In genomic region chr12:58509116-58509885, GRCh38 we compare ENCODE assay signal across 17 cellular contexts.
A peak's percentile ranks its signal among the peaks of the same experiment; 100 is the strongest.
DNase-seq lines count a peak whose midpoint lies in the region; ATAC-seq and TF ChIP-seq lines count a peak whose summit lies in the region.
"Had no signal": no experiment of that assay in that cellular context is flagged by ENCODE, and none has a peak within 500 bp of the region (broad histone marks: within the 10 kb centered on the region; RNA-seq: fewer than 3 reads in every experiment).

No MANE protein-coding gene starts in this region.

- no peak overlapping the region for H2AFZ ChIP-seq in SK-N-SH (ENCODE audit: low read depth)
- peak overlapping the region; percentile 50 for H2AFZ ChIP-seq in smooth muscle cell (ENCODE audit: low read depth)

- no peaks in the 10 kb centered on the region for H3K36me3 ChIP-seq in breast epithelium
- H3K36me3 ChIP-seq in SK-N-SH (replicated peaks in 1 of 2; ENCODE audit: control insufficient read depth in 1 of 2, insufficient read depth in 2 of 2, low read length in 1 of 2), result no peaks in the 10 kb centered on the region
- H3K36me3 ChIP-seq in smooth muscle cell (ENCODE audit: low read depth), result no peaks in the 10 kb centered on the region
- H3K36me3 ChIP-seq: ovary, upper lobe of left lung had no signal

- no peaks in the 10 kb centered on the region for H3K9me3 ChIP-seq in breast epithelium
- no peaks in the 10 kb centered on the region; the same call in 1 of the 2 replicates for H3K9me3 ChIP-seq in SK-N-SH
- H3K9me3 ChIP-seq in smooth muscle cell (replicated peaks; ENCODE audit: low read depth), result no peaks in the 10 kb centered on the region
- H3K9me3 ChIP-seq: mucosa of descending colon, ovary, upper lobe of left lung had no signal

- no peak overlapping the region for H3K4me3 Mint-ChIP-seq in MCF 10A (ENCODE audit: unreplicated experiment)
- no peak overlapping the region for H3K4me3 Mint-ChIP-seq in naive thymus-derived CD8-positive, alpha-beta T cell
- H3K4me3 Mint-ChIP-seq: activated CD4-positive, alpha-beta memory T cell treated with anti-CD3 and anti-CD28 coated beads for 36 hours; activated T-helper 1 cell treated with anti-CD3 and anti-CD28 coated beads, Interleukin-12 subunit alpha, Interleukin-12 subunit beta, Interleukin-2, Interleukin-4 antibody, amounts not matched to agents 30 ng/mL and 10 ng/mL and 1 ng/mL, durations not matched to agents 14 hours and 24 hours and 36 hours; CD8-positive, alpha-beta memory T cell; stimulated activated naive B cell treated with anti-CD40 and anti-IgM and Interleukin-4, amounts not matched to agents 10 μg/mL and 1 μg/mL and 100 μg/mL, for 72 hours had no signal

- TF ChIP-seq POLR2A in breast epithelium (IDR thresholded peaks at IDR 0.05), result no peak

- no peak for ATAC-seq in naive thymus-derived CD8-positive, alpha-beta T cell
- ATAC-seq: mucosa of descending colon; stimulated activated naive B cell treated with anti-CD40 and anti-IgM and Interleukin-4, amounts not matched to agents 10 μg/mL and 1 μg/mL and 100 μg/mL, for 72 hours had no signal

- no peak overlapping the region for H3K27ac Mint-ChIP-seq in MCF 10A (ENCODE audit: low read depth, unreplicated experiment)
- no peak overlapping the region for H3K27ac Mint-ChIP-seq in naive thymus-derived CD8-positive, alpha-beta T cell
- H3K27ac Mint-ChIP-seq: activated CD4-positive, alpha-beta memory T cell treated with anti-CD3 and anti-CD28 coated beads for 36 hours; activated T-helper 1 cell treated with anti-CD3 and anti-CD28 coated beads, Interleukin-12 subunit alpha, Interleukin-12 subunit beta, Interleukin-2, Interleukin-4 antibody, amounts not matched to agents 30 ng/mL and 10 ng/mL and 1 ng/mL, durations not matched to agents 14 hours and 24 hours and 36 hours; CD8-positive, alpha-beta memory T cell; stimulated activated naive B cell treated with anti-CD40 and anti-IgM and Interleukin-4, amounts not matched to agents 10 μg/mL and 1 μg/mL and 100 μg/mL, for 72 hours had no signal

- H3K9ac ChIP-seq in SK-N-SH (no peak overlapping the region), smooth muscle cell (ENCODE audit: low read depth) (peak overlapping the region; percentile 72)

- WGBS in SK-N-SH (ENCODE audit: low lambda C conversion rate), result 20% methylated on average over 5 of the region's 5 CpGs
- WGBS in smooth muscle cell (ENCODE audit: low lambda C conversion rate), result 55% methylated on average over 5 of the region's 5 CpGs

- no peak for TF ChIP-seq RAD21 in SK-N-SH (IDR thresholded peaks at IDR 0.05; ENCODE audit: low read length)

- CTCF ChIA-PET in MCF 10A (lab: Yijun Ruan, JAX), result no interaction called here
- CTCF ChIA-PET in SK-N-SH (lab: Yijun Ruan, JAX), result interaction anchor here (1.8 kb wide), 1 partner anchor 9 kb away, joined by 6 read pairs; no protein-coding TSS in a partner anchor

- no peaks in the 10 kb centered on the region for H3K4me1 Mint-ChIP-seq in MCF 10A (ENCODE audit: insufficient read depth, unreplicated experiment)
- no peaks in the 10 kb centered on the region for H3K4me1 Mint-ChIP-seq in naive thymus-derived CD8-positive, alpha-beta T cell
- H3K4me1 Mint-ChIP-seq: CD8-positive, alpha-beta memory T cell; stimulated activated naive B cell treated with anti-CD40 and anti-IgM and Interleukin-4, amounts not matched to agents 10 μg/mL and 1 μg/mL and 100 μg/mL, for 72 hours had no signal

- H3K27me3 ChIP-seq in breast epithelium (no peaks in the 10 kb centered on the region), SK-N-SH (ENCODE audit: insufficient read depth) (no peaks in the 10 kb centered on the region), smooth muscle cell (ENCODE audit: low read depth) (no peaks in the 10 kb centered on the region)
- H3K27me3 ChIP-seq: ovary, upper lobe of left lung had no signal

- intact Hi-C loops in MCF 10A (cut with micrococcal nuclease) (no loop called here), breast epithelium (cut with DNase I; ENCODE audit: low total_unique reads) (no loop called here)

- H3F3A ChIP-seq in SK-N-SH (replicated peaks; ENCODE audit: insufficient read depth) (peaks cover 17% of the 10 kb centered on the region), smooth muscle cell (ENCODE audit: low read depth) (no peaks in the 10 kb centered on the region)

- no peak for TF ChIP-seq CTCF in MCF 10A (IDR thresholded peaks at IDR 0.05; ENCODE audit: unreplicated experiment)
- TF ChIP-seq CTCF in breast epithelium (IDR thresholded peaks at IDR 0.05), result no peak
- no peak for TF ChIP-seq CTCF in SK-N-SH (IDR thresholded peaks at IDR 0.05)
- TF ChIP-seq CTCF in smooth muscle cell (IDR thresholded peaks at IDR 0.05; ENCODE audit: borderline replicate concordance, insufficient read depth, poor library complexity, severe bottlenecking), result no peak

- H3K27me3 Mint-ChIP-seq in MCF 10A (ENCODE audit: insufficient read depth, unreplicated experiment), result no peaks in the 10 kb centered on the region
- peaks cover 0 to 10% (median 4%) of the 10 kb centered on the region in 5 donors for H3K27me3 Mint-ChIP-seq in naive thymus-derived CD8-positive, alpha-beta T cell
- H3K27me3 Mint-ChIP-seq: stimulated activated naive B cell treated with anti-CD40 and anti-IgM and Interleukin-4, amounts not matched to agents 10 μg/mL and 1 μg/mL and 100 μg/mL, for 72 hours had no signal

- no peaks in the 10 kb centered on the region for H3K9me2 ChIP-seq in SK-N-SH

- no peak overlapping the region for H3K4me2 ChIP-seq in SK-N-SH
- no peak overlapping the region for H3K4me2 ChIP-seq in smooth muscle cell

- BruUV-seq in MCF 10A (replicated peaks; lab: Mats Ljungman, UMichigan), result no TSS peak

- H4K20me1 ChIP-seq in SK-N-SH (ENCODE audit: insufficient read depth), result no peaks in the 10 kb centered on the region
- H4K20me1 ChIP-seq in smooth muscle cell (ENCODE audit: low read depth), result no peaks in the 10 kb centered on the region

- peaks cover 21% of the 10 kb centered on the region for H3K9me3 Mint-ChIP-seq in MCF 10A (ENCODE audit: unreplicated experiment)
- H3K9me3 Mint-ChIP-seq in naive thymus-derived CD8-positive, alpha-beta T cell, result peaks cover 0 to 12% (median 2%) of the 10 kb centered on the region in 9 donors

- no peaks in the 10 kb centered on the region for H3K36me3 Mint-ChIP-seq in MCF 10A (ENCODE audit: insufficient read depth, unreplicated experiment)
- no peaks in the 10 kb centered on the region for H3K36me3 Mint-ChIP-seq in naive thymus-derived CD8-positive, alpha-beta T cell
- H3K36me3 Mint-ChIP-seq: activated CD4-positive, alpha-beta memory T cell treated with anti-CD3 and anti-CD28 coated beads for 36 hours; CD8-positive, alpha-beta memory T cell; stimulated activated naive B cell treated with anti-CD40 and anti-IgM and Interleukin-4, amounts not matched to agents 10 μg/mL and 1 μg/mL and 100 μg/mL, for 72 hours had no signal

- no peaks in the 10 kb centered on the region for H3K4me1 ChIP-seq in breast epithelium
- H3K4me1 ChIP-seq in SK-N-SH (ENCODE audit: control insufficient read depth in 1 of 2, insufficient read depth in 2 of 2, low read depth in 1 of 2, low read length in 1 of 2), result 0 out of 4 replicates have a peak, but pooled peaks cover 0 to 4% of the 10 kb centered on the region in 2 experiments
- H3K4me1 ChIP-seq in smooth muscle cell (ENCODE audit: low read depth), result no peaks in the 10 kb centered on the region
- H3K4me1 ChIP-seq: upper lobe of left lung had no signal

- no peak overlapping the region for H3K27ac ChIP-seq in breast epithelium
- H3K27ac ChIP-seq in SK-N-SH (ENCODE audit: low read depth in 2 of 2, low read length in 1 of 2), result peak overlapping the region in 1 of 2 experiments; percentile 80; a peak in 2 of 4 replicates
- H3K27ac ChIP-seq in epithelial cell of prostate, result peak overlapping the region; percentile 89
- H3K27ac ChIP-seq in smooth muscle cell (ENCODE audit: low read depth), result peak overlapping the region; percentile 87
- H3K27ac ChIP-seq: ovary, skin epidermis, upper lobe of left lung had no signal

- TF ChIP-seq EP300 in SK-N-SH (IDR thresholded peaks at IDR 0.05; ENCODE audit: borderline replicate concordance in 1 of 2, low read depth in 1 of 2, low read length in 1 of 2), result peak in 1 of 2 experiments; percentile 68; a peak in 2 of 4 replicates

- H3K4me3 ChIP-seq in breast epithelium, result no peak overlapping the region
- H3K4me3 ChIP-seq in SK-N-SH (ENCODE audit: low read depth in 2 of 2, low read length in 1 of 2), result no peak overlapping the region
- H3K4me3 ChIP-seq in smooth muscle cell, result no peak overlapping the region
- H3K4me3 ChIP-seq: mucosa of descending colon, ovary, skin epidermis, upper lobe of left lung had no signal

- DNase-seq in MCF 10A (ENCODE audit: unreplicated experiment) (peak; percentile 30), breast epithelium (ENCODE audit: low spot score in 2 of 2) (no peak), SK-N-SH (no peak), epithelial cell of prostate (ENCODE audit: low read depth, low spot score) (peak; percentile 69), smooth muscle cell (lab: John Stamatoyannopoulos, UW; ENCODE audit: unreplicated experiment) (no peak), KG1 (lab: John Stamatoyannopoulos, UW) (no peak)
- no peak for DNase-seq in activated CD4-positive, alpha-beta T cell treated with anti-CD3 and anti-CD28 coated beads for 48 hours
- DNase-seq in naive thymus-derived CD8-positive, alpha-beta T cell, result no peak
- DNase-seq: activated CD4-positive, alpha-beta memory T cell treated with anti-CD3 and anti-CD28 coated beads for 36 hours; CD8-positive, alpha-beta memory T cell; mucosa of descending colon; NCI-H510A; ovary; stimulated activated naive B cell treated with anti-CD40 and anti-IgM and Interleukin-4, amounts not matched to agents 10 μg/mL and 1 μg/mL and 100 μg/mL, for 72 hours; upper lobe of left lung had no signal

- H3K79me2 ChIP-seq in SK-N-SH (ENCODE audit: insufficient read depth) (no peaks in the 10 kb centered on the region), smooth muscle cell (ENCODE audit: low read depth) (no peaks in the 10 kb centered on the region)

- POLR2A ChIA-PET in MCF 10A (lab: Yijun Ruan, JAX), result interaction anchor here (0.5 kb wide), 1 partner anchor 632 kb away, joined by 3 read pairs; no protein-coding TSS in a partner anchor
- POLR2A ChIA-PET in SK-N-SH (lab: Yijun Ruan, JAX), result no interaction called here
- POLR2A ChIA-PET in naive thymus-derived CD8-positive, alpha-beta T cell (lab: Charles Lee), result no interaction called here

TF ChIP-seq in SK-N-SH, 30 proteins besides CTCF, POLR2A, EP300 and RAD21 (continues in another document):
- TF ChIP-seq RFX5 (IDR thresholded peaks at IDR 0.05; ENCODE audit: low read length) (no peak), FOXM1 (IDR thresholded peaks at IDR 0.05; ENCODE audit: low read depth) (no peak), TEAD4 (IDR thresholded peaks at IDR 0.05; ENCODE audit: borderline replicate concordance, insufficient read depth) (peak; percentile 12; the same call in 1 of the 2 replicates), GATA2 (CRISPR knock-in tag; IDR thresholded peaks at IDR 0.05) (no peak), JUND (IDR thresholded peaks at IDR 0.05) (peak; percentile 67)

Comparison
In these comparisons a context has a peak if more than half of its experiments do, and no peak if none do; other contexts are left out.
1. DNase-seq: peak in MCF 10A (single experiment) and epithelial cell of prostate (single experiment); none in breast epithelium (0 of 2), SK-N-SH (single experiment), smooth muscle cell (single experiment), activated CD4-positive, alpha-beta T cell treated with anti-CD3 and anti-CD28 coated beads for 48 hours (single experiment), KG1 (single experiment) and naive thymus-derived CD8-positive, alpha-beta T cell (0 of 10).
2. H3K27ac ChIP-seq: peak in epithelial cell of prostate (single experiment) and smooth muscle cell (single experiment); none in breast epithelium (0 of 2).